In genomic region chr9:19376931-19377330, GRCh38 we compare ENCODE assay signal across 9 cellular contexts. TPM values are rescaled to one million over a fixed set of nuclear protein-coding genes. Genes with fewer than 3 reads are reported as not detected.
DNase-seq lines count a peak whose midpoint lies in the region; ATAC-seq and TF ChIP-seq lines count a peak whose summit lies in the region.
"Had no signal": no experiment of that assay in that cellular context is flagged by ENCODE, and none has a peak within 500 bp of the region (broad histone marks: within the 10 kb centered on the region; RNA-seq: fewer than 3 reads in every experiment).

No MANE protein-coding gene starts in this region.

- intact Hi-C loops in CD4-positive, alpha-beta T cell (cut with DNase I, micrococcal nuclease) = loop anchor here (5.0 kb wide), 2 partner anchors 80 to 145 kb away; partner anchors contain the start of gene DENND4C (in 1 of the 2)
- intact Hi-C loops in head of caudate nucleus (cut with DNase I) = loop anchor here (10.0 kb wide), 1 partner anchor 322 kb away; no protein-coding TSS in a partner anchor

- H3K27me3 ChIP-seq in CD4-positive, alpha-beta T cell (ENCODE audit: control insufficient read depth, insufficient read depth, low read length) = no peaks in the 10 kb centered on the region
- H3K27me3 ChIP-seq in mucosa of stomach (ENCODE audit: control insufficient read depth, insufficient read depth, low read length) = no peaks in the 10 kb centered on the region

- H3K27ac ChIP-seq in CD4-positive, alpha-beta T cell (ENCODE audit: low read depth, low read length) = no peak overlapping the region
- no peak overlapping the region; the same call in 1 of the 2 replicates for H3K27ac ChIP-seq in HEK293 (ENCODE audit: extremely low read depth, low read depth, low read length)

- TF ChIP-seq CTCF in CD4-positive, alpha-beta T cell (IDR thresholded peaks at IDR 0.05) = no peak
- TF ChIP-seq CTCF in HEK293 (tag by site-specific recombination; IDR thresholded peaks at IDR 0.05) = no peak

- no peaks in the 10 kb centered on the region for H3K9me3 Mint-ChIP-seq in CD4-positive, alpha-beta T cell
- no peaks in the 10 kb centered on the region for H3K9me3 Mint-ChIP-seq in activated naive CD8-positive, alpha-beta T cell (ENCODE audit: low read depth)

- peaks cover 83% of the 10 kb centered on the region for H3K36me3 Mint-ChIP-seq in CD4-positive, alpha-beta T cell (ENCODE audit: low read depth)
- H3K36me3 Mint-ChIP-seq in activated naive CD8-positive, alpha-beta T cell = peaks cover 47% of the 10 kb centered on the region

- no peaks in the 10 kb centered on the region; the same call in 1 of the 2 replicates for H3K4me1 ChIP-seq in HEK293 (ENCODE audit: control insufficient read depth, insufficient read depth, low read length)
- H3K4me1 ChIP-seq in mucosa of stomach (ENCODE audit: control insufficient read depth, insufficient read depth, low read length) = peaks cover 4% of the 10 kb centered on the region

- ATAC-seq in CD4-positive, alpha-beta T cell (ENCODE audit: poor library complexity) = no peak
- no peak for ATAC-seq in left lobe of liver

- H3K4me3 ChIP-seq in HEK293 (ENCODE audit: low read depth, low read length) = no peak overlapping the region
- no peak overlapping the region for H3K4me3 ChIP-seq in mucosa of stomach (ENCODE audit: low read length)

- POLR2A ChIA-PET in CD4-positive, alpha-beta T cell (lab: Charles Lee) = interaction anchor here (0.7 kb wide), 1 partner anchor 1668 kb away, joined by 3 read pairs; no protein-coding TSS in a partner anchor
- POLR2A ChIA-PET in HEK293 (lab: Yijun Ruan, JAX) = no interaction called here

- CTCF ChIA-PET in CD4-positive, alpha-beta T cell (lab: Charles Lee) = interaction anchor here (1.0 kb wide), 1 partner anchor 87 kb away, joined by 3 read pairs; no protein-coding TSS in a partner anchor
- CTCF ChIA-PET in HEK293 (lab: Yijun Ruan, JAX) = interaction anchor here (0.7 kb wide), 1 partner anchor 177 kb away, joined by 3 read pairs; no protein-coding TSS in a partner anchor

- no peaks in the 10 kb centered on the region for H3K27me3 Mint-ChIP-seq in CD4-positive, alpha-beta T cell
- no peaks in the 10 kb centered on the region for H3K27me3 Mint-ChIP-seq in activated naive CD8-positive, alpha-beta T cell

- no peaks in the 10 kb centered on the region for H3K9me3 ChIP-seq in CD4-positive, alpha-beta T cell (ENCODE audit: control insufficient read depth, low read length)
- H3K9me3 ChIP-seq in HEK293 (ENCODE audit: control insufficient read depth, insufficient read depth, low read depth, low read length) = no peaks in the 10 kb centered on the region
- no peaks in the 10 kb centered on the region for H3K9me3 ChIP-seq in mucosa of stomach (ENCODE audit: control insufficient read depth, low read length)

- H3K27ac Mint-ChIP-seq in CD4-positive, alpha-beta T cell = peak overlapping the region; percentile 94
- peak overlapping the region; percentile 99 for H3K27ac Mint-ChIP-seq in activated naive CD8-positive, alpha-beta T cell

- peaks cover 47% of the 10 kb centered on the region for H3K4me1 Mint-ChIP-seq in CD4-positive, alpha-beta T cell (ENCODE audit: low read depth)
- peaks cover 44% of the 10 kb centered on the region for H3K4me1 Mint-ChIP-seq in activated naive CD8-positive, alpha-beta T cell (ENCODE audit: low read depth)

- peak overlapping the region; percentile 90 for H3K9ac ChIP-seq in mucosa of stomach (ENCODE audit: low read length)

- H3K4me3 Mint-ChIP-seq in CD4-positive, alpha-beta T cell = peak overlapping the region; percentile 22
- peak overlapping the region; percentile 97 for H3K4me3 Mint-ChIP-seq in activated naive CD8-positive, alpha-beta T cell

- no peak for DNase-seq in CD4-positive, alpha-beta T cell
- DNase-seq in head of caudate nucleus (no peak), left lobe of liver (ENCODE audit: low spot score) (no peak), NCI-H774 (lab: John Stamatoyannopoulos, UW) (no peak)
- no peak for DNase-seq in stimulated activated CD4-positive, alpha-beta T cell treated with anti-CD3 and anti-CD28 coated beads, Interleukin-1b, Interleukin-23, amount 100 ng/mL, for 48 hours
- DNase-seq: NCI-H446 had no signal

- peaks cover 34 to 72% of the 10 kb centered on the region in 2 experiments for H3K36me3 ChIP-seq in HEK293 (ENCODE audit: control insufficient read depth in 2 of 2, insufficient read depth in 1 of 2, low read length in 2 of 2)
- H3K36me3 ChIP-seq in mucosa of stomach (ENCODE audit: control insufficient read depth, insufficient read depth, low read length) = peaks cover 9% of the 10 kb centered on the region

TF ChIP-seq in HEK293, 187 proteins besides CTCF, POLR2A, EP300 and RAD21:
- TF ChIP-seq ZBTB17 (tag by site-specific recombination; IDR thresholded peaks at IDR 0.05) (peak; percentile 56), ZFP37 (tag by site-specific recombination; IDR thresholded peaks at IDR 0.05) (no peak)
TF ChIP-seq in HEK293: peak in this region for 1.

RNA-seq across cellular contexts. Expression of gene RPS6, which starts 3.1 kb away (rescaled TPM):
- total RNA-seq in CD4-positive, alpha-beta T cell = 1,000 to 10,000 TPM; 4,429 to 4,520 TPM
- 528 TPM for total RNA-seq in left lobe of liver

RNA-seq across cellular contexts. Expression of gene ACER2, which starts 31.9 kb away (rescaled TPM):
- 1 to 10 TPM; 1.2 to 1.4 TPM for total RNA-seq in CD4-positive, alpha-beta T cell
- total RNA-seq in left lobe of liver = 2.3 TPM
